ENCODE assay signal across 12 cellular contexts in the genomic region with DNA sequence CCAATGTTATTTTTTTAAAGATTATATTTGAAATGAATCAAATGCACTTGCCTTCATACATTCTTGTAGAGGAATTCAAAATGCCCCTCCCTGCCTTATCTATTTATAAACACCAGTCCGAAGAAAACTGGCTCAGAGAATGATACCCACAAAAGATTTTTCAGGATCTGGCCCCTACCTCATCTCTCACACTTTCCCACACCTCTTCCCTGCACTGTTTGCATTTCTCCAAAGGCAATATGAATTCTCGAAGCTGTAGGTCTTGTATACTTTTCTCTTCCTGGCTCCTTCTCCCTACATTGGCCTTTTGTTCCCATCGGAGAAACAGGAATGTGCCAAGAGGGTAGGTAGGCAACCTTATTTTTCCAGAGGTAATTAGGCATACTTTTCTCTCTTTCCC. TPM values are rescaled to one million over a fixed set of nuclear protein-coding genes. Genes with fewer than 3 reads are reported as not detected.
"Had no signal": no experiment of that assay in that cellular context is flagged by ENCODE, and none has a peak within 500 bp of the region (broad histone marks: within the 10 kb centered on the region; RNA-seq: fewer than 3 reads in every experiment).

No MANE protein-coding gene starts in this region.

- H3K27me3 ChIP-seq: adrenal gland had no signal

- H3K36me3 ChIP-seq: adrenal gland had no signal

- ATAC-seq: esophagus mucosa, left ventricle myocardium superior had no signal

- H3K4me3 ChIP-seq: adrenal gland had no signal

- H3K27ac ChIP-seq: adrenal gland had no signal

- H3K4me1 ChIP-seq: adrenal gland had no signal

- DNase-seq: activated naive CD4-positive, alpha-beta T cell treated with anti-CD3 and anti-CD28 coated beads, Interleukin-2, amount 10 ng/mL, durations not matched to agents 7 days and 5 days; adrenal gland; glutamatergic neuron; islet precursor cell; left ventricle myocardium superior; mesenchymal stem cell; occipital lobe; stimulated activated CD4-positive, alpha-beta T cell treated with anti-CD3 and anti-CD28 coated beads, Interleukin-4, amount 100 ng/mL, for 1 hour; stimulated activated CD8-positive, alpha-beta memory T cell treated with anti-CD3 and anti-CD28 coated beads, Interleukin-4, amount 100 ng/mL, for 48 hours had no signal

- H3K9me3 ChIP-seq: adrenal gland had no signal

RNA-seq across cellular contexts. Expression of a gene that starts 12.0 kb away (rescaled TPM):
- total RNA-seq: activated T-helper 2 cell treated with anti-CD3 and anti-CD28 coated beads, Interferon-gamma antibody, Interleukin-2, Interleukin-4, amounts not matched to agents 10 μg/mL and 5 μg/mL and 100 μg/mL, durations not matched to agents 14 hours and 24 hours and 36 hours; adrenal gland; dermis microvascular lymphatic vessel endothelial cell had no signal
- polyA plus RNA-seq: adrenal gland had no signal
